ENCODE assay signal across 1 cellular context in the genomic region with DNA sequence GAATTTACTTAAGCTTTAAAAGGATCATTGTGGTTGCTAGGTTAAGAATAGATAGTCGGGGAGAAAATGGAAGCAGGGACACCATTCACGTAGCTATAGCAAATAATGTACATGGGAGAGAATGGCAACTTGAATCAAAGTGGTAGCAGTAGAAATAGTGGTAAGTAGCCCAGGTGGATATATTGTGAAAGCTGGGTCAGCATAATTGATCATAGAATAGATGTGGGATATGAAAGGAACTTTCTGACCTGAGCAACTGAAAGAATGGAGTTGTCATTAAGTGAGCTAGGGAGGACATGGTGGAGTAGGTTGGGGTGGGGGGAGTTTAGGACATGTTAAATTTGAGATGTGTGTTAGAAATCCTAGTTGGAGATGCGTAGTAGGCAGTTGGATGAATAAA.
TF ChIP-seq lines count a peak whose summit lies in the region.

No MANE protein-coding gene starts in this region.

TF ChIP-seq in A549, 52 proteins besides CTCF, POLR2A, EP300 and RAD21:
- peak; percentile 49 for TF ChIP-seq MAFK (IDR thresholded peaks at IDR 0.05; ENCODE audit: partially characterized antibody)
- TF ChIP-seq, protein P1, sequence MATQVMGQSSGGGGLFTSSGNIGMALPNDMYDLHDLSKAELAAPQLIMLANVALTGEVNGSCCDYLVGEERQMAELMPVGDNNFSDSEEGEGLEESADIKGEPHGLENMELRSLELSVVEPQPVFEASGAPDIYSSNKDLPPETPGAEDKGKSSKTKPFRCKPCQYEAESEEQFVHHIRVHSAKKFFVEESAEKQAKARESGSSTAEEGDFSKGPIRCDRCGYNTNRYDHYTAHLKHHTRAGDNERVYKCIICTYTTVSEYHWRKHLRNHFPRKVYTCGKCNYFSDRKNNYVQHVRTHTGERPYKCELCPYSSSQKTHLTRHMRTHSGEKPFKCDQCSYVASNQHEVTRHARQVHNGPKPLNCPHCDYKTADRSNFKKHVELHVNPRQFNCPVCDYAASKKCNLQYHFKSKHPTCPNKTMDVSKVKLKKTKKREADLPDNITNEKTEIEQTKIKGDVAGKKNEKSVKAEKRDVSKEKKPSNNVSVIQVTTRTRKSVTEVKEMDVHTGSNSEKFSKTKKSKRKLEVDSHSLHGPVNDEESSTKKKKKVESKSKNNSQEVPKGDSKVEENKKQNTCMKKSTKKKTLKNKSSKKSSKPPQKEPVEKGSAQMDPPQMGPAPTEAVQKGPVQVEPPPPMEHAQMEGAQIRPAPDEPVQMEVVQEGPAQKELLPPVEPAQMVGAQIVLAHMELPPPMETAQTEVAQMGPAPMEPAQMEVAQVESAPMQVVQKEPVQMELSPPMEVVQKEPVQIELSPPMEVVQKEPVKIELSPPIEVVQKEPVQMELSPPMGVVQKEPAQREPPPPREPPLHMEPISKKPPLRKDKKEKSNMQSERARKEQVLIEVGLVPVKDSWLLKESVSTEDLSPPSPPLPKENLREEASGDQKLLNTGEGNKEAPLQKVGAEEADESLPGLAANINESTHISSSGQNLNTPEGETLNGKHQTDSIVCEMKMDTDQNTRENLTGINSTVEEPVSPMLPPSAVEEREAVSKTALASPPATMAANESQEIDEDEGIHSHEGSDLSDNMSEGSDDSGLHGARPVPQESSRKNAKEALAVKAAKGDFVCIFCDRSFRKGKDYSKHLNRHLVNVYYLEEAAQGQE (IDR thresholded peaks at IDR 0.05), result no peak
